Comparison of ENCODE assay signal across 6 cellular contexts in the genomic region with DNA sequence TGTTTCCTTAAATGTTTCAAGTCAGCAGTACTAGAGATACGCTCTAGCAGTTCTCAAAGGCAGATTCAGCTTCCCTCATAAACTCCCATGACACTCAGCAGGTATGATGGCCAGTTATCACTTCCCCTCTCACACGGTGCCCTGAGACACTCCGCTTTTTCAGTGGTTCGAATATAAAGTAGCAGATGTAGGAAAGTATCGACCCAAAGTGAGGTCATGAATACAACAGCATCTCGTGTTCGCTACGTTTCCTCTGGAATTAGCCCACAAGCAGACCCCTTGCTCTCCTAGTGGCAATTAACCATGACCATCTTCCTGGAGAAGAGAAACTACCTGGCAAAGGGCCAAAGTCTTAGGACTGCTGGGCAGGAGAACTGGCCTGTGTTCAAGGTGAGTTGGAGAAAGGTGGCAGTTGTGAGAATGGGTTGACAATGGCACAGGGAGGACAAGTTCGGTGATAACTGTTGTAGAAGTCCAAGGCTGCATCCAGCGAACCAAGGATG. TPM values are rescaled to one million over a fixed set of nuclear protein-coding genes. Genes with fewer than 3 reads are reported as not detected.
DNase-seq lines count a peak whose midpoint lies in the region; ATAC-seq lines count a peak whose summit lies in the region.

No MANE protein-coding gene starts in this region.

- peaks cover 35% of the 10 kb centered on the region for H3K36me3 ChIP-seq in CD8-positive, alpha-beta memory T cell (ENCODE audit: insufficient read depth, low read length)

- no peaks in the 10 kb centered on the region for H3K9me3 Mint-ChIP-seq in CD8-positive, alpha-beta memory T cell

- POLR2A ChIA-PET in CD8-positive, alpha-beta memory T cell (lab: Charles Lee), result no interaction called here

- H3K27me3 Mint-ChIP-seq in CD8-positive, alpha-beta memory T cell, result no peaks in the 10 kb centered on the region

- no peak overlapping the region for H3K4me3 Mint-ChIP-seq in CD8-positive, alpha-beta memory T cell

- CTCF ChIA-PET in CD8-positive, alpha-beta memory T cell (lab: Charles Lee), result no interaction called here

- H3K27ac ChIP-seq in CD8-positive, alpha-beta memory T cell (ENCODE audit: low read depth, low read length), result no peak overlapping the region

- no peaks in the 10 kb centered on the region for H3K27me3 ChIP-seq in CD8-positive, alpha-beta memory T cell (ENCODE audit: insufficient read depth, low read length, poor library complexity, severe bottlenecking)

- ATAC-seq in GM18858 (IDR thresholded peaks at IDR 0.05; ENCODE audit: unreplicated experiment) (peak; percentile 70), HG03066 (IDR thresholded peaks at IDR 0.05; ENCODE audit: low read depth, unreplicated experiment) (peak; percentile 71)

- H3K36me3 Mint-ChIP-seq in CD8-positive, alpha-beta memory T cell, result peaks cover 3 to 50% (median 6%) of the 10 kb centered on the region in 3 donors

- in situ Hi-C loops in ACHN (cut with HindIII; ENCODE audit: low pct_ligation_motif_present, low pct_unique_long_range_greater_than_20kb, low sequenced_read_pairs), result no loop called here

- H3K27ac Mint-ChIP-seq in CD8-positive, alpha-beta memory T cell, result peak overlapping the region in 4 of 8 donors; percentile 1 to 68 (median 48)

- DNase-seq in germinal center (ENCODE audit: low spot score) (peak; percentile 82), ACHN (no peak), pons (ENCODE audit: low spot score) (no peak)
- DNase-seq in CD8-positive, alpha-beta memory T cell, result no peak

- no peaks in the 10 kb centered on the region for H3K4me1 Mint-ChIP-seq in CD8-positive, alpha-beta memory T cell

- no peaks in the 10 kb centered on the region for H3K9me3 ChIP-seq in CD8-positive, alpha-beta memory T cell (ENCODE audit: low read length)

- H3K4me3 ChIP-seq in CD8-positive, alpha-beta memory T cell (ENCODE audit: low read length), result no peak overlapping the region

- no peaks in the 10 kb centered on the region for H3K4me1 ChIP-seq in CD8-positive, alpha-beta memory T cell (ENCODE audit: insufficient read depth, low read length)

RNA-seq across cellular contexts. Expression of gene AGBL5, which starts 9.3 kb away (rescaled TPM):
- total RNA-seq in CD8-positive, alpha-beta memory T cell, result 10 to 100 TPM; 16.0 to 17.3 TPM
- 11.5 TPM for polyA plus RNA-seq in CD8-positive, alpha-beta memory T cell

RNA-seq across cellular contexts. Expression of gene TMEM214, which starts 9.4 kb away (rescaled TPM):
- total RNA-seq in CD8-positive, alpha-beta memory T cell, result 10 to 100 TPM; 67.6 to 71.7 TPM
- polyA plus RNA-seq in CD8-positive, alpha-beta memory T cell, result 36.3 TPM

RNA-seq across cellular contexts. Expression of gene OST4, which starts 29.2 kb away (rescaled TPM):
- 100 to 1,000 TPM; 346 to 353 TPM for total RNA-seq in CD8-positive, alpha-beta memory T cell
- polyA plus RNA-seq in CD8-positive, alpha-beta memory T cell, result 907 TPM

RNA-seq across cellular contexts. Expression of gene EMILIN1, which starts 36.2 kb away (rescaled TPM):
- under 1 TPM; 0.79 to 0.89 TPM for total RNA-seq in CD8-positive, alpha-beta memory T cell
- 0.85 TPM for polyA plus RNA-seq in CD8-positive, alpha-beta memory T cell

RNA-seq across cellular contexts. Expression of gene KHK, which starts 44.4 kb away (rescaled TPM):
- 10 to 100 TPM; 14.5 to 17.8 TPM for total RNA-seq in CD8-positive, alpha-beta memory T cell
- polyA plus RNA-seq in CD8-positive, alpha-beta memory T cell, result 6.5 TPM
